In the genomic region with DNA sequence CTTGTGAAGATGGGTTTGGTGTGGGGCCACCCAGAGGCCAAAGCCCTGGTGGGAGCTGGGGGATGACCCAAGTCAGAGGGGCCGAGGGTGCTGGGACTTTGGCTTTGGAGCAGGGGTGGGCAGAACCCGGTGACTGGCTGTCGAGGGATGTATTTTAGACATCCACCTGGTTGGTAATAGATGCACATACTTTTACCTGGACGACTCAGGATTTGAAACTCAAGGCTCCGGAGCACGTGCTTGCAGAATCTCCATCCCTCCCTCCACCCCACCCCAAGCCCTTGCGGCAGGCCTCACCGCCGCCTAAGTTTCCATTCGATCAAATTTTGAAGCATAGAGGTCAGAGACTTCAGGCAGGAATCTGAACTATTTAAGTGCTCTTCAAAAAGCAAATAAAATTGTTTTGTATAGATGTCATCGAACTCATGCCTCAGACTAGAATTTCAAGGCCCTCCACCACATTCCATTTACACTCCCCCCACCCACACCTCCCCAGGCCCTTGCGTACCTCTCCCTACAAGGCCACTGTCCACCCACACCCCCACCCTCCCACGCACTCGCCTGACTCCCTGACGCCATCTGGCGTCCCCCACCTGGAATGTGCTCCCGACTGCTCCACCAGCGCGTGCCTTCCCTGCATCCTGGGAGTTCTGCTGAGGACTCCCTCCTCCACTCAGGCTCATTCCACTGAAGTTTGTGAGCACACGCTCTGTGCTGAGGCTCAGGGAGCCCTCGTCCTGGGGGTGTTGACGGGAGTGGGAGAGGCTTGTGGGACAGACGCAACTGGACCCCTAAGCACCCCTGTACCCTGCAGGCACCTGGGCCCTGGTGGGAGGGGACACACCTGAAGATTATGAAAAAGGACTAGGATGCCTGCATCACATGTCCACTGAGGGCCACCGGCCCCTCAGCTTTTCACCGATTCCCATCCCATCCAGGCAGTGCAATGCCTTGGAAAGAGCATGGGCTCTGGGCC, we compare ENCODE assay signal across 1 cellular context.
TF ChIP-seq lines count a peak whose summit lies in the region.

No MANE protein-coding gene starts in this region.

TF ChIP-seq in HepG2, 621 proteins besides CTCF, POLR2A, EP300 and RAD21 (continued from another document and continues in another):
- TF ChIP-seq, protein P1, sequence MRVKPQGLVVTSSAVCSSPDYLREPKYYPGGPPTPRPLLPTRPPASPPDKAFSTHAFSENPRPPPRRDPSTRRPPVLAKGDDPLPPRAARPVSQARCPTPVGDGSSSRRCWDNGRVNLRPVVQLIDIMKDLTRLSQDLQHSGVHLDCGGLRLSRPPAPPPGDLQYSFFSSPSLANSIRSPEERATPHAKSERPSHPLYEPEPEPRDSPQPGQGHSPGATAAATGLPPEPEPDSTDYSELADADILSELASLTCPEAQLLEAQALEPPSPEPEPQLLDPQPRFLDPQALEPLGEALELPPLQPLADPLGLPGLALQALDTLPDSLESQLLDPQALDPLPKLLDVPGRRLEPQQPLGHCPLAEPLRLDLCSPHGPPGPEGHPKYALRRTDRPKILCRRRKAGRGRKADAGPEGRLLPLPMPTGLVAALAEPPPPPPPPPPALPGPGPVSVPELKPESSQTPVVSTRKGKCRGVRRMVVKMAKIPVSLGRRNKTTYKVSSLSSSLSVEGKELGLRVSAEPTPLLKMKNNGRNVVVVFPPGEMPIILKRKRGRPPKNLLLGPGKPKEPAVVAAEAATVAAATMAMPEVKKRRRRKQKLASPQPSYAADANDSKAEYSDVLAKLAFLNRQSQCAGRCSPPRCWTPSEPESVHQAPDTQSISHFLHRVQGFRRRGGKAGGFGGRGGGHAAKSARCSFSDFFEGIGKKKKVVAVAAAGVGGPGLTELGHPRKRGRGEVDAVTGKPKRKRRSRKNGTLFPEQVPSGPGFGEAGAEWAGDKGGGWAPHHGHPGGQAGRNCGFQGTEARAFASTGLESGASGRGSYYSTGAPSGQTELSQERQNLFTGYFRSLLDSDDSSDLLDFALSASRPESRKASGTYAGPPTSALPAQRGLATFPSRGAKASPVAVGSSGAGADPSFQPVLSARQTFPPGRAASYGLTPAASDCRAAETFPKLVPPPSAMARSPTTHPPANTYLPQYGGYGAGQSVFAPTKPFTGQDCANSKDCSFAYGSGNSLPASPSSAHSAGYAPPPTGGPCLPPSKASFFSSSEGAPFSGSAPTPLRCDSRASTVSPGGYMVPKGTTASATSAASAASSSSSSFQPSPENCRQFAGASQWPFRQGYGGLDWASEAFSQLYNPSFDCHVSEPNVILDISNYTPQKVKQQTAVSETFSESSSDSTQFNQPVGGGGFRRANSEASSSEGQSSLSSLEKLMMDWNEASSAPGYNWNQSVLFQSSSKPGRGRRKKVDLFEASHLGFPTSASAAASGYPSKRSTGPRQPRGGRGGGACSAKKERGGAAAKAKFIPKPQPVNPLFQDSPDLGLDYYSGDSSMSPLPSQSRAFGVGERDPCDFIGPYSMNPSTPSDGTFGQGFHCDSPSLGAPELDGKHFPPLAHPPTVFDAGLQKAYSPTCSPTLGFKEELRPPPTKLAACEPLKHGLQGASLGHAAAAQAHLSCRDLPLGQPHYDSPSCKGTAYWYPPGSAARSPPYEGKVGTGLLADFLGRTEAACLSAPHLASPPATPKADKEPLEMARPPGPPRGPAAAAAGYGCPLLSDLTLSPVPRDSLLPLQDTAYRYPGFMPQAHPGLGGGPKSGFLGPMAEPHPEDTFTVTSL (CRISPR knock-in tag; IDR thresholded peaks at IDR 0.05; ENCODE audit: borderline replicate concordance), result 0 out of 2 replicates have a peak, but pooled peaks have one; percentile 33
- TF ChIP-seq ZNF180 (CRISPR knock-in tag; IDR thresholded peaks at IDR 0.05; ENCODE audit: borderline replicate concordance, low read depth) (no peak), HNRNPUL1 (IDR thresholded peaks at IDR 0.05; ENCODE audit: low read depth, low read length) (no peak), ELF4 (CRISPR knock-in tag; IDR thresholded peaks at IDR 0.05; ENCODE audit: borderline replicate concordance) (no peak), ZSCAN31 (CRISPR knock-in tag; IDR thresholded peaks at IDR 0.05; ENCODE audit: low read depth) (no peak), ZNF75D (CRISPR knock-in tag; IDR thresholded peaks at IDR 0.05; ENCODE audit: borderline replicate concordance) (no peak), ZFP62 (CRISPR knock-in tag; IDR thresholded peaks at IDR 0.05) (no peak), THAP11 (CRISPR knock-in tag; IDR thresholded peaks at IDR 0.05) (no peak), SAFB2 (CRISPR knock-in tag; IDR thresholded peaks at IDR 0.05; ENCODE audit: borderline replicate concordance, low read depth) (no peak), KDM2A (CRISPR knock-in tag; IDR thresholded peaks at IDR 0.05; ENCODE audit: borderline replicate concordance, low read depth) (peak; percentile 41; the same call in 1 of the 2 replicates), HNRNPK (IDR thresholded peaks at IDR 0.05; ENCODE audit: low read depth, low read length, poor library complexity, severe bottlenecking) (peak; percentile 63), NCOA5 (CRISPR knock-in tag; IDR thresholded peaks at IDR 0.05) (no peak), MLLT10 (CRISPR knock-in tag; IDR thresholded peaks at IDR 0.05) (no peak), PHF21A (CRISPR knock-in tag; IDR thresholded peaks at IDR 0.05) (peak; percentile 52; the same call in 1 of the 2 replicates), POLR2G (IDR thresholded peaks at IDR 0.05; ENCODE audit: low read depth, low read length) (no peak), ZNF572 (CRISPR knock-in tag; IDR thresholded peaks at IDR 0.05) (peak; percentile 92), IKZF1 (IDR thresholded peaks at IDR 0.05) (no peak), MAZ (IDR thresholded peaks at IDR 0.05; ENCODE audit: borderline replicate concordance, low read depth, low read length) (peak; percentile 88), MAZ (CRISPR knock-in tag; IDR thresholded peaks at IDR 0.05; ENCODE audit: low read depth) (no peak), RFX5 (IDR thresholded peaks at IDR 0.05; ENCODE audit: low read depth, low read length) (no peak), ZFX (CRISPR knock-in tag; IDR thresholded peaks at IDR 0.05; ENCODE audit: low read depth) (peak; percentile 41), FIP1L1 (IDR thresholded peaks at IDR 0.05; ENCODE audit: borderline replicate concordance, insufficient read depth, low read depth, low read length) (no peak), ZNF350 (CRISPR knock-in tag; IDR thresholded peaks at IDR 0.05; ENCODE audit: borderline replicate concordance, low read depth) (no peak), ZBTB8A (CRISPR knock-in tag; IDR thresholded peaks at IDR 0.05; ENCODE audit: borderline replicate concordance, low read depth) (no peak), SP1 (IDR thresholded peaks at IDR 0.05) (no peak), SP1 (CRISPR knock-in tag; IDR thresholded peaks at IDR 0.05) (no peak), ZNF564 (CRISPR knock-in tag; IDR thresholded peaks at IDR 0.05) (no peak), KLF15 (CRISPR knock-in tag; IDR thresholded peaks at IDR 0.05; ENCODE audit: borderline replicate concordance) (no peak), MAF1 (CRISPR knock-in tag; IDR thresholded peaks at IDR 0.05; ENCODE audit: borderline replicate concordance) (no peak), HMG20B (CRISPR knock-in tag; conservative IDR thresholded peaks at IDR 0.05) (no peak), ZMYM2 (CRISPR knock-in tag; IDR thresholded peaks at IDR 0.05) (no peak), ETV5 (CRISPR knock-in tag; IDR thresholded peaks at IDR 0.05; ENCODE audit: borderline replicate concordance) (no peak), MTF2 (CRISPR knock-in tag; IDR thresholded peaks at IDR 0.05; ENCODE audit: borderline replicate concordance) (no peak), ZNF768 (CRISPR knock-in tag; IDR thresholded peaks at IDR 0.05) (no peak), ZNF296 (CRISPR knock-in tag; conservative IDR thresholded peaks at IDR 0.05) (0 out of 2 replicates have a peak, but pooled peaks have one; percentile 28), LCORL (IDR thresholded peaks at IDR 0.05) (no peak), LCORL (CRISPR knock-in tag; IDR thresholded peaks at IDR 0.05) (peak; percentile 22; the same call in 1 of the 2 replicates), TBP (CRISPR knock-in tag; IDR thresholded peaks at IDR 0.05) (no peak), U2AF1 (optimal IDR thresholded peaks at IDR 0.05; ENCODE audit: low read depth, low read length) (no peak), SRSF4 (IDR thresholded peaks at IDR 0.05; ENCODE audit: low read depth, low read length, poor library complexity, severe bottlenecking) (no peak), NFYB (CRISPR knock-in tag; IDR thresholded peaks at IDR 0.05) (no peak), SIN3A (IDR thresholded peaks at IDR 0.05; ENCODE audit: borderline replicate concordance, low read depth, low read length) (no peak), ZFP41 (CRISPR knock-in tag; IDR thresholded peaks at IDR 0.05; ENCODE audit: borderline replicate concordance) (no peak), EZH2 (conservative IDR thresholded peaks at IDR 0.05; ENCODE audit: low read depth, low read length) (no peak), ZNF343 (CRISPR knock-in tag; IDR thresholded peaks at IDR 0.05) (no peak), ZSCAN21 (CRISPR knock-in tag; IDR thresholded peaks at IDR 0.05; ENCODE audit: borderline replicate concordance) (no peak), ZNF232 (CRISPR knock-in tag; IDR thresholded peaks at IDR 0.05; ENCODE audit: borderline replicate concordance) (no peak), SOX13 (IDR thresholded peaks at IDR 0.05) (no peak; the same call in 1 of the 2 replicates), SOX13 (CRISPR knock-in tag; conservative IDR thresholded peaks at IDR 0.05 in 1 of 2, IDR thresholded peaks at IDR 0.05 in 1 of 2) (peak in 1 of 2 experiments; percentile 37; a peak in 1 of 4 replicates), MEF2D (CRISPR knock-in tag; IDR thresholded peaks at IDR 0.05) (peak; percentile 41; the same call in 1 of the 2 replicates), CHD4 (IDR thresholded peaks at IDR 0.05; ENCODE audit: borderline replicate concordance, low read length) (no peak), GLI4 (CRISPR knock-in tag; IDR thresholded peaks at IDR 0.05; ENCODE audit: borderline replicate concordance) (no peak), NCOA1 (CRISPR knock-in tag; IDR thresholded peaks at IDR 0.05) (no peak), ZNF709 (CRISPR knock-in tag; IDR thresholded peaks at IDR 0.05) (no peak), ARNT (IDR thresholded peaks at IDR 0.05) (no peak), ZNF644 (CRISPR knock-in tag; IDR thresholded peaks at IDR 0.05; ENCODE audit: low read depth) (no peak), ZNF317 (CRISPR knock-in tag; IDR thresholded peaks at IDR 0.05) (no peak), ZNF747 (CRISPR knock-in tag; IDR thresholded peaks at IDR 0.05; ENCODE audit: borderline replicate concordance) (no peak), GATAD1 (CRISPR knock-in tag; IDR thresholded peaks at IDR 0.05) (no peak)
- TF ChIP-seq, protein P2, sequence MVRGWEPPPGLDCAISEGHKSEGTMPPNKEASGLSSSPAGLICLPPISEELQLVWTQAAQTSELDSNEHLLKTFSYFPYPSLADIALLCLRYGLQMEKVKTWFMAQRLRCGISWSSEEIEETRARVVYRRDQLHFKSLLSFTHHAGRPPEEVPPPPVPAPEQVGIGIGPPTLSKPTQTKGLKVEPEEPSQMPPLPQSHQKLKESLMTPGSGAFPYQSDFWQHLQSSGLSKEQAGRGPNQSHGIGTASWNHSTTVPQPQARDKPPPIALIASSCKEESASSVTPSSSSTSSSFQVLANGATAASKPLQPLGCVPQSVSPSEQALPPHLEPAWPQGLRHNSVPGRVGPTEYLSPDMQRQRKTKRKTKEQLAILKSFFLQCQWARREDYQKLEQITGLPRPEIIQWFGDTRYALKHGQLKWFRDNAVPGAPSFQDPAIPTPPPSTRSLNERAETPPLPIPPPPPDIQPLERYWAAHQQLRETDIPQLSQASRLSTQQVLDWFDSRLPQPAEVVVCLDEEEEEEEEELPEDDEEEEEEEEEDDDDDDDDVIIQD (CRISPR knock-in tag; IDR thresholded peaks at IDR 0.05; ENCODE audit: low read depth), result no peak
- TF ChIP-seq, protein P3, sequence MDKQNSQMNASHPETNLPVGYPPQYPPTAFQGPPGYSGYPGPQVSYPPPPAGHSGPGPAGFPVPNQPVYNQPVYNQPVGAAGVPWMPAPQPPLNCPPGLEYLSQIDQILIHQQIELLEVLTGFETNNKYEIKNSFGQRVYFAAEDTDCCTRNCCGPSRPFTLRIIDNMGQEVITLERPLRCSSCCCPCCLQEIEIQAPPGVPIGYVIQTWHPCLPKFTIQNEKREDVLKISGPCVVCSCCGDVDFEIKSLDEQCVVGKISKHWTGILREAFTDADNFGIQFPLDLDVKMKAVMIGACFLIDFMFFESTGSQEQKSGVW (CRISPR knock-in tag; IDR thresholded peaks at IDR 0.05; ENCODE audit: borderline replicate concordance), result no peak
- TF ChIP-seq, protein P4, sequence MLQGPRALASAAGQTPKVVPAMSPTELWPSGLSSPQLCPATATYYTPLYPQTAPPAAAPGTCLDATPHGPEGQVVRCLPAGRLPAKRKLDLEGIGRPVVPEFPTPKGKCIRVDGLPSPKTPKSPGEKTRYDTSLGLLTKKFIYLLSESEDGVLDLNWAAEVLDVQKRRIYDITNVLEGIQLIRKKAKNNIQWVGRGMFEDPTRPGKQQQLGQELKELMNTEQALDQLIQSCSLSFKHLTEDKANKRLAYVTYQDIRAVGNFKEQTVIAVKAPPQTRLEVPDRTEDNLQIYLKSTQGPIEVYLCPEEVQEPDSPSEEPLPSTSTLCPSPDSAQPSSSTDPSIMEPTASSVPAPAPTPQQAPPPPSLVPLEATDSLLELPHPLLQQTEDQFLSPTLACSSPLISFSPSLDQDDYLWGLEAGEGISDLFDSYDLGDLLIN (CRISPR knock-in tag; IDR thresholded peaks at IDR 0.05; ENCODE audit: borderline replicate concordance), result no peak
- TF ChIP-seq, protein P5, sequence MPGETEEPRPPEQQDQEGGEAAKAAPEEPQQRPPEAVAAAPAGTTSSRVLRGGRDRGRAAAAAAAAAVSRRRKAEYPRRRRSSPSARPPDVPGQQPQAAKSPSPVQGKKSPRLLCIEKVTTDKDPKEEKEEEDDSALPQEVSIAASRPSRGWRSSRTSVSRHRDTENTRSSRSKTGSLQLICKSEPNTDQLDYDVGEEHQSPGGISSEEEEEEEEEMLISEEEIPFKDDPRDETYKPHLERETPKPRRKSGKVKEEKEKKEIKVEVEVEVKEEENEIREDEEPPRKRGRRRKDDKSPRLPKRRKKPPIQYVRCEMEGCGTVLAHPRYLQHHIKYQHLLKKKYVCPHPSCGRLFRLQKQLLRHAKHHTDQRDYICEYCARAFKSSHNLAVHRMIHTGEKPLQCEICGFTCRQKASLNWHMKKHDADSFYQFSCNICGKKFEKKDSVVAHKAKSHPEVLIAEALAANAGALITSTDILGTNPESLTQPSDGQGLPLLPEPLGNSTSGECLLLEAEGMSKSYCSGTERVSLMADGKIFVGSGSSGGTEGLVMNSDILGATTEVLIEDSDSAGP (CRISPR knock-in tag; IDR thresholded peaks at IDR 0.05; ENCODE audit: borderline replicate concordance), result peak; percentile 53
